In genomic region chr5:59317772-59318205, GRCh38 we compare ENCODE assay signal across 13 cellular contexts.
DNase-seq lines count a peak whose midpoint lies in the region; ATAC-seq, FAIRE-seq and TF ChIP-seq lines count a peak whose summit lies in the region.
"Had no signal": no experiment of that assay in that cellular context is flagged by ENCODE, and none has a peak within 500 bp of the region (broad histone marks: within the 10 kb centered on the region; RNA-seq: fewer than 3 reads in every experiment).

No MANE protein-coding gene starts in this region.

- H2BK120ac ChIP-seq in mesenchymal stem cell (ENCODE audit: low read depth, low read length), result no peak overlapping the region

- intact Hi-C loops in gastrocnemius medialis (cut with DNase I; ENCODE audit: low total_unique reads), result no loop called here
- intact Hi-C loops in lower lobe of right lung (cut with DNase I), result no loop called here

- no peak overlapping the region for H2BK5ac ChIP-seq in mesenchymal stem cell (ENCODE audit: low read depth, low read length, poor library complexity, severe bottlenecking)

- no peaks in the 10 kb centered on the region for H3K79me1 ChIP-seq in mesenchymal stem cell (replicated peaks; ENCODE audit: low read length, poor library complexity, severe bottlenecking)

- TF ChIP-seq CTCF in GM23338 (conservative IDR thresholded peaks at IDR 0.05; ENCODE audit: low read depth in 2 of 2) (no peak), astrocyte (IDR thresholded peaks at IDR 0.05; ENCODE audit: insufficient read depth, low read depth, low read length) (no peak), gastrocnemius medialis (IDR thresholded peaks at IDR 0.05 in 4 of 5, conservative IDR thresholded peaks at IDR 0.05 in 1 of 5) (no peak), lower lobe of right lung (IDR thresholded peaks at IDR 0.05) (no peak)

- H3K4me3 ChIP-seq in GM23338, result no peak overlapping the region
- H3K4me3 ChIP-seq in astrocyte (ENCODE audit: insufficient read depth, low read depth, low read length), result no peak overlapping the region
- H3K4me3 ChIP-seq in mesenchymal stem cell (ENCODE audit: insufficient read depth in 1 of 2, low read depth in 1 of 2, low read length in 2 of 2), result no peak overlapping the region
- peak overlapping the region in 2 of 4 donors; percentile 5 to 14 for H3K4me3 ChIP-seq in gastrocnemius medialis
- H3K4me3 ChIP-seq in lower lobe of right lung, result no peak overlapping the region

- H3K27ac Mint-ChIP-seq in GM23338, result no peak overlapping the region
- no peak overlapping the region for H3K27ac Mint-ChIP-seq in astrocyte (ENCODE audit: unreplicated experiment)
- H3K27ac Mint-ChIP-seq: activated naive CD8-positive, alpha-beta T cell had no signal

- H3K36me3 ChIP-seq in GM23338 (ENCODE audit: insufficient read depth) (no peaks in the 10 kb centered on the region), astrocyte (ENCODE audit: insufficient read depth, low read length) (no peaks in the 10 kb centered on the region), mesenchymal stem cell (ENCODE audit: control insufficient read depth in 1 of 2, insufficient read depth in 2 of 2, low read depth in 1 of 2, low read length in 2 of 2) (no peaks in the 10 kb centered on the region), gastrocnemius medialis (no peaks in the 10 kb centered on the region), lower lobe of right lung (no peaks in the 10 kb centered on the region)

- no peak for FAIRE-seq in astrocyte (lab: Jason Lieb, UNC)

- no peak overlapping the region for H3K18ac ChIP-seq in mesenchymal stem cell (ENCODE audit: low read depth in 1 of 2, low read length in 2 of 2)

- H3K27me3 ChIP-seq in GM23338 (ENCODE audit: insufficient read depth), result no peaks in the 10 kb centered on the region
- H3K27me3 ChIP-seq in astrocyte (ENCODE audit: insufficient read depth, low read length), result no peaks in the 10 kb centered on the region
- H3K27me3 ChIP-seq in mesenchymal stem cell (ENCODE audit: control insufficient read depth in 1 of 2, insufficient read depth in 1 of 2, low read length in 2 of 2), result peaks cover 0 to 10% of the 10 kb centered on the region in 2 experiments
- no peaks in the 10 kb centered on the region for H3K27me3 ChIP-seq in gastrocnemius medialis
- H3K27me3 ChIP-seq in lower lobe of right lung (ENCODE audit: low read depth), result no peaks in the 10 kb centered on the region

- H3K27me3 Mint-ChIP-seq in GM23338 (ENCODE audit: insufficient read depth, low read depth, poor library complexity) (no peaks in the 10 kb centered on the region), astrocyte (ENCODE audit: low read depth, unreplicated experiment) (no peaks in the 10 kb centered on the region)

- no peak overlapping the region for H3K27ac ChIP-seq in GM23338 (ENCODE audit: low read depth)
- no peak overlapping the region for H3K27ac ChIP-seq in astrocyte (ENCODE audit: low read depth, low read length)
- H3K27ac ChIP-seq in mesenchymal stem cell (ENCODE audit: low read length, poor library complexity, severe bottlenecking), result peak overlapping the region; percentile 28
- H3K27ac ChIP-seq in gastrocnemius medialis, result peak overlapping the region; percentile 66 to 76 (median 74)
- no peak overlapping the region for H3K27ac ChIP-seq in lower lobe of right lung

- no peak overlapping the region for H2AK5ac ChIP-seq in mesenchymal stem cell (ENCODE audit: low read length, severe bottlenecking)

- H3K4me1 Mint-ChIP-seq in GM23338 (peaks cover 14% of the 10 kb centered on the region), astrocyte (ENCODE audit: low read depth, unreplicated experiment) (peaks cover 30% of the 10 kb centered on the region)

- no peak overlapping the region for H3K23ac ChIP-seq in mesenchymal stem cell (ENCODE audit: low read length in 2 of 2)

- peaks cover 13% of the 10 kb centered on the region for H3K4me1 ChIP-seq in GM23338 (ENCODE audit: insufficient read depth)
- no peaks in the 10 kb centered on the region for H3K4me1 ChIP-seq in astrocyte (ENCODE audit: insufficient read depth, low read length)
- H3K4me1 ChIP-seq in mesenchymal stem cell (ENCODE audit: control insufficient read depth, insufficient read depth, low read depth, low read length), result peaks cover 7% of the 10 kb centered on the region
- H3K4me1 ChIP-seq in gastrocnemius medialis, result peaks cover 94 to 98% of the 10 kb centered on the region in 2 donors
- peaks cover 16% of the 10 kb centered on the region for H3K4me1 ChIP-seq in lower lobe of right lung

- H2BK12ac ChIP-seq in mesenchymal stem cell (ENCODE audit: low read length in 2 of 2), result no peak overlapping the region

- no peaks in the 10 kb centered on the region for H3F3A ChIP-seq in GM23338 (replicated peaks; ENCODE audit: low read depth)

- H3K4me2 ChIP-seq in GM23338 (peak overlapping the region; percentile 67), astrocyte (ENCODE audit: low read length) (peak overlapping the region; percentile 2), mesenchymal stem cell (ENCODE audit: low read length, poor library complexity, severe bottlenecking) (peak overlapping the region; percentile 13)

- H3K79me2 ChIP-seq in GM23338 (replicated peaks; ENCODE audit: insufficient read depth) (no peaks in the 10 kb centered on the region), astrocyte (ENCODE audit: insufficient read depth, low read length) (no peaks in the 10 kb centered on the region)

- no peak for DNase-seq in GM23338 (ENCODE audit: low spot score)
- no peak for DNase-seq in astrocyte (ENCODE audit: low read depth)
- no peak for DNase-seq in mesenchymal stem cell
- no peak for DNase-seq in gastrocnemius medialis
- no peak for DNase-seq in MV-4-11 (lab: John Stamatoyannopoulos, UW)
- no peak for DNase-seq in lower lobe of right lung
- DNase-seq: H7, KG1, NCI-H1436 treated with DMSO at 0.1 percent for 48 hours had no signal

- no peaks in the 10 kb centered on the region for H3K9me3 Mint-ChIP-seq in GM23338
- H3K9me3 Mint-ChIP-seq in astrocyte (ENCODE audit: unreplicated experiment), result no peaks in the 10 kb centered on the region

- TF ChIP-seq POLR2A in gastrocnemius medialis (IDR thresholded peaks at IDR 0.05), result no peak

- H3K9ac ChIP-seq in astrocyte (ENCODE audit: low read length) (no peak overlapping the region), mesenchymal stem cell (ENCODE audit: low read length) (peak overlapping the region; percentile 17)

- ATAC-seq in GM23338 (no peak), gastrocnemius medialis (no peak), HG02981 (IDR thresholded peaks at IDR 0.05; ENCODE audit: unreplicated experiment) (no peak), lower lobe of right lung (no peak), HG02623 (IDR thresholded peaks at IDR 0.05; ENCODE audit: unreplicated experiment) (no peak)
- ATAC-seq: activated CD4-positive, CD25-positive, alpha-beta regulatory T cell treated with anti-CD3 and anti-CD28 coated beads, Interleukin-2, amount 50 U/mL, for 24 hours had no signal

- H3K9me3 ChIP-seq in astrocyte (ENCODE audit: insufficient read depth, low read depth, low read length) (no peaks in the 10 kb centered on the region), mesenchymal stem cell (ENCODE audit: control insufficient read depth, low read length) (no peaks in the 10 kb centered on the region), gastrocnemius medialis (no peaks in the 10 kb centered on the region), lower lobe of right lung (no peaks in the 10 kb centered on the region)

- WGBS in mesenchymal stem cell, result 20% methylated on average over 1 of the region's 4 CpGs

- in situ Hi-C loops in gastrocnemius medialis (cut with MboI; ENCODE audit: low sequenced_read_pairs in 4 of 4), result no loop called here

- no peaks in the 10 kb centered on the region for H3K36me3 Mint-ChIP-seq in GM23338 (ENCODE audit: low read depth)
- no peaks in the 10 kb centered on the region for H3K36me3 Mint-ChIP-seq in astrocyte (ENCODE audit: low read depth, unreplicated experiment)
- H3K36me3 Mint-ChIP-seq: activated naive CD8-positive, alpha-beta T cell had no signal

- H2BK15ac ChIP-seq in mesenchymal stem cell (ENCODE audit: low read depth, poor library complexity, severe bottlenecking), result no peak overlapping the region

- H3K4ac ChIP-seq in mesenchymal stem cell (ENCODE audit: low read depth in 1 of 2, low read length in 2 of 2), result no peak overlapping the region

- H2AFZ ChIP-seq in GM23338, result peak overlapping the region; percentile 47
- no peak overlapping the region for H2AFZ ChIP-seq in astrocyte (ENCODE audit: low read depth, low read length)
- H2AFZ ChIP-seq in mesenchymal stem cell (ENCODE audit: low read depth, low read length), result peak overlapping the region; percentile 56

- H4K91ac ChIP-seq in mesenchymal stem cell (ENCODE audit: low read length), result no peak overlapping the region

- H3K9me2 ChIP-seq in GM23338 (ENCODE audit: insufficient read depth), result no peaks in the 10 kb centered on the region; the same call in none of the 2 replicates

- no peak overlapping the region for H3K14ac ChIP-seq in mesenchymal stem cell (ENCODE audit: low read length in 2 of 2)

- H3K4me3 Mint-ChIP-seq in GM23338 (no peak overlapping the region), astrocyte (ENCODE audit: unreplicated experiment) (no peak overlapping the region)
- H3K4me3 Mint-ChIP-seq: activated naive CD8-positive, alpha-beta T cell had no signal

- no peak overlapping the region for H4K8ac ChIP-seq in mesenchymal stem cell (ENCODE audit: low read length)

- H4K20me1 ChIP-seq in GM23338 (replicated peaks; ENCODE audit: insufficient read depth), result no peaks in the 10 kb centered on the region
- H4K20me1 ChIP-seq in astrocyte (ENCODE audit: insufficient read depth, low read length), result no peaks in the 10 kb centered on the region

Comparison
In these comparisons a context has a peak if more than half of its experiments do, and no peak if none do; other contexts are left out.
1. H3K27ac ChIP-seq: peak in mesenchymal stem cell (single experiment) and gastrocnemius medialis (4 of 4); none in GM23338 (single experiment), astrocyte (single experiment) and lower lobe of right lung (single experiment).
2. H3K4me2 ChIP-seq: peak in every context shown above with its lines; median percentile 67 in GM23338; 13 in mesenchymal stem cell; 2 in astrocyte.